ENCODE assay signal across 1 cellular context in genomic region chr1:2255420-2256369, GRCh38.
TF ChIP-seq lines count a peak whose summit lies in the region.

No MANE protein-coding gene starts in this region.

TF ChIP-seq in K562, 482 proteins besides CTCF, POLR2A, EP300 and RAD21 (continued from another document):
- TF ChIP-seq ZBTB43 (CRISPR knock-in tag; IDR thresholded peaks at IDR 0.05) (no peak), HNRNPL (IDR thresholded peaks at IDR 0.05; ENCODE audit: low read depth, low read length) (no peak), FOXP4 (CRISPR knock-in tag; IDR thresholded peaks at IDR 0.05; ENCODE audit: borderline replicate concordance) (peak; percentile 52; the same call in 1 of the 2 replicates), NCOA1 (IDR thresholded peaks at IDR 0.05; ENCODE audit: low read depth) (peak; percentile 98), NUFIP1 (IDR thresholded peaks at IDR 0.05; ENCODE audit: partially characterized antibody) (no peak), FOXA1 (IDR thresholded peaks at IDR 0.05; ENCODE audit: borderline replicate concordance) (no peak), BCL6 (CRISPR knock-in tag; IDR thresholded peaks at IDR 0.05) (no peak), TARDBP (IDR thresholded peaks at IDR 0.05) (peak; percentile 97), ZNF212 (CRISPR knock-in tag; IDR thresholded peaks at IDR 0.05) (no peak), POLR2AphosphoS2 (IDR thresholded peaks at IDR 0.05; ENCODE audit: low read length) (no peak), ATF4 (CRISPR knock-in tag; IDR thresholded peaks at IDR 0.05) (no peak), ZNF24 (IDR thresholded peaks at IDR 0.05) (no peak), ZNF75A (CRISPR knock-in tag; IDR thresholded peaks at IDR 0.05) (no peak), ZFPM2 (CRISPR knock-in tag; IDR thresholded peaks at IDR 0.05) (no peak), MCM5 (IDR thresholded peaks at IDR 0.05; ENCODE audit: low read depth) (no peak), SMARCB1 (IDR thresholded peaks at IDR 0.05; ENCODE audit: insufficient read length, low read depth) (no peak), CBX3 (IDR thresholded peaks at IDR 0.05; ENCODE audit: borderline replicate concordance in 1 of 2, low read length in 2 of 2) (no peak; a peak in 2 of 3 replicates), GMEB1 (CRISPR knock-in tag; IDR thresholded peaks at IDR 0.05) (no peak), ELF4 (CRISPR knock-in tag; IDR thresholded peaks at IDR 0.05) (peak; percentile 60; the same call in 1 of the 2 replicates), PKNOX1 (IDR thresholded peaks at IDR 0.05) (peak; percentile 80), SPI1 (IDR thresholded peaks at IDR 0.05; ENCODE audit: borderline replicate concordance, low read depth, low read length) (peak; percentile 55; the same call in 1 of the 2 replicates), CREM (IDR thresholded peaks at IDR 0.05; ENCODE audit: low read depth) (peak; percentile 92)
